Comparison of ENCODE assay signal across 8 cellular contexts in the genomic region with DNA sequence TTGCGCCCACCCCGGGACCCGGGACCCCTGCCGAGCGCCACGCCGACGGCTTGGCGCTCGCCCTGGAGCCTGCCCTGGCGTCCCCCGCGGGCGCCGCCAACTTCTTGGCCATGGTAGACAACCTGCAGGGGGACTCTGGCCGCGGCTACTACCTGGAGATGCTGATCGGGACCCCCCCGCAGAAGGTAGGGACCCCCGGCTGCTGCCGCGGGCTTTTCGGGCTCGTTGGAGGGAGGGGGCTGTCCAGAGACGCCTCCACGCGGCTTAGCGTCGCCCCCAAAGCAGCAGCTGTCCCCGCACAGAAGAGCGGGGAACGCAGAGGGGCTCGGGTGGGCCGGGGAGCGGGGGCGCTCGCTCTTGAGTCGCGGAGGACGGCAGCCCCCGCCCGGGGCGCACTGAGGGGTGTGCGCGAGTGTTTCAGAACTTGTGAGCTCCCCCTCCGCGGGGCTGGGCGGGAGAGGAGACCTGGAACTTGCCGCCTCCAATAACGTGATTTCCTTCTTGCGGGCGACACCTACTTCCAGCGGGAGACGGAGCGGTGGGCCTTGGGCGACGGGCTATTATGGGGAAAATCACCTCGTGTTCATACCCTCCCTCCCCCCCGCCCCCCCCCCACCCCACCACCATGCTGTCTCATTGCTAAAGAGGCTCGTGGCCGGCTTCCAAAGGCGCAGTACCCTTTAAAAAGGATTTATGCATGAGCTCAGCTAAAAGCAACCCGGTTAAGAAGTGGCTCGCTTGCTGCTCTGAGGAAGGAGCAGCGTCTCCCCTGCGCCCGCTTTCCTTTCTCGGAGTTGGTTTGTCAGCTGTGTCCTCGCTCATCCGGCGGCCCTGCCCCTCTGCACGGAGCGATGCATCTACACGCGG. TPM values are rescaled to one million over a fixed set of nuclear protein-coding genes. Genes with fewer than 3 reads are reported as not detected.
DNase-seq lines count a peak whose midpoint lies in the region; ATAC-seq and TF ChIP-seq lines count a peak whose summit lies in the region.

No MANE protein-coding gene starts in this region.

- peaks cover 8% of the 10 kb centered on the region for H3K4me1 Mint-ChIP-seq in T-helper 2 cell treated with Interferon-gamma antibody and Interleukin-4, amounts not matched to agents 5 μg/mL and 100 μg/mL, for 36 hours (ENCODE audit: low read depth)

- POLR2A ChIA-PET in BJ (lab: Charles Lee): no interaction called here

- H3K4me3 ChIP-seq in BJ (ENCODE audit: low read depth, low read length): peak overlapping the region; percentile 69
- peak overlapping the region; percentile 76 for H3K4me3 ChIP-seq in HFF-Myc (replicated peaks; ENCODE audit: low read depth, low read length)
- H3K4me3 ChIP-seq in upper lobe of right lung: peak overlapping the region; percentile 73

- TF ChIP-seq CTCF in BJ (IDR thresholded peaks at IDR 0.05; ENCODE audit: insufficient read depth, low read depth, low read length): peak; percentile 18; the same call in 1 of the 2 replicates
- TF ChIP-seq CTCF in HFF-Myc (IDR thresholded peaks at IDR 0.05; ENCODE audit: low read depth, low read length, missing control alignments): no peak
- no peak for TF ChIP-seq CTCF in upper lobe of right lung (IDR thresholded peaks at IDR 0.05)

- H3K27me3 Mint-ChIP-seq in T-helper 2 cell treated with Interferon-gamma antibody and Interleukin-4, amounts not matched to agents 5 μg/mL and 100 μg/mL, for 36 hours (ENCODE audit: low read depth): peaks cover 46% of the 10 kb centered on the region

- H3K27ac ChIP-seq in upper lobe of right lung: peak overlapping the region; percentile 71

- CTCF ChIA-PET in BJ (lab: Yijun Ruan, JAX): interaction anchor here (0.8 to 2.7 kb wide), 4 partner anchors 15 to 47 kb away, joined by 3 to 9 read pairs (median 7); no protein-coding TSS in a partner anchor

- ATAC-seq in upper lobe of right lung (peak; percentile 6), HG03108 (IDR thresholded peaks at IDR 0.05; ENCODE audit: unreplicated experiment) (no peak)

- intact Hi-C loops in upper lobe of right lung (cut with DNase I): no loop called here

- no peaks in the 10 kb centered on the region for H3K9me3 ChIP-seq in upper lobe of right lung

- H3K27ac Mint-ChIP-seq in T-helper 2 cell treated with Interferon-gamma antibody and Interleukin-4, amounts not matched to agents 5 μg/mL and 100 μg/mL, for 36 hours: no peak overlapping the region

- peak overlapping the region; percentile 78 for H3K4me3 Mint-ChIP-seq in T-helper 2 cell treated with Interferon-gamma antibody and Interleukin-4, amounts not matched to agents 5 μg/mL and 100 μg/mL, for 36 hours

- H3K27me3 ChIP-seq in BJ (ENCODE audit: control insufficient read depth, insufficient read depth, low read length) (no peaks in the 10 kb centered on the region), upper lobe of right lung (no peaks in the 10 kb centered on the region)

- H3K36me3 Mint-ChIP-seq in T-helper 2 cell treated with Interferon-gamma antibody and Interleukin-4, amounts not matched to agents 5 μg/mL and 100 μg/mL, for 36 hours (ENCODE audit: low read depth): no peaks in the 10 kb centered on the region

- H3K4me1 ChIP-seq in upper lobe of right lung: peaks cover 9% of the 10 kb centered on the region

- DNase-seq in BJ (ENCODE audit: low read depth): no peak
- DNase-seq in HFF-Myc (ENCODE audit: extremely low read depth, low read depth): no peak
- DNase-seq in T-helper 2 cell treated with Interferon-gamma antibody and Interleukin-4, amounts not matched to agents 5 μg/mL and 100 μg/mL, for 36 hours (ENCODE audit: low spot score): peak; percentile 4
- DNase-seq in fibroblast of gingiva (ENCODE audit: low read depth): peak; percentile 29
- DNase-seq in mucosa of gallbladder (ENCODE audit: low spot score): peak; percentile 51
- DNase-seq in upper lobe of right lung: peak; percentile 70
- no peak for DNase-seq in SK-N-DZ (ENCODE audit: low spot score)

- no peaks in the 10 kb centered on the region for H3K36me3 ChIP-seq in BJ (ENCODE audit: control insufficient read depth, insufficient read depth, low read length)
- no peaks in the 10 kb centered on the region for H3K36me3 ChIP-seq in upper lobe of right lung

- no peaks in the 10 kb centered on the region for H3K9me3 Mint-ChIP-seq in T-helper 2 cell treated with Interferon-gamma antibody and Interleukin-4, amounts not matched to agents 5 μg/mL and 100 μg/mL, for 36 hours

RNA-seq across cellular contexts. Expression of a gene that starts 0.7 kb away (rescaled TPM):
- polyA plus RNA-seq in BJ (2011; rRNA removed): 35.8 and 38.5 TPM in 2 replicates
- polyA minus RNA-seq in BJ (2011; rRNA and poly(A)+ RNA removed): 11.5 and 17.4 TPM in 2 replicates
- 174 TPM for total RNA-seq in mucosa of gallbladder
- total RNA-seq in upper lobe of right lung: 20.9 TPM
- not detected in 2 replicates for polyA plus RNA-seq in SK-N-DZ (2014; cell fraction: cytosol; rRNA removed)
- not detected in 2 replicates for polyA plus RNA-seq in SK-N-DZ (2014; cell fraction: nucleus; rRNA removed)

Comparison
In these comparisons a context has a peak if more than half of its experiments do, and no peak if none do; other contexts are left out.
1. DNase-seq: peak in T-helper 2 cell treated with Interferon-gamma antibody and Interleukin-4, amounts not matched to agents 5 μg/mL and 100 μg/mL, for 36 hours (single experiment), fibroblast of gingiva (single experiment), mucosa of gallbladder (single experiment) and upper lobe of right lung (single experiment); none in BJ (single experiment), HFF-Myc (single experiment) and SK-N-DZ (single experiment).
2. Peak in every context shown above with its lines, with median percentiles within 50 percentile points of each other: H3K4me3 ChIP-seq.